1 cellular context compared by ENCODE assay signal in the genomic region with DNA sequence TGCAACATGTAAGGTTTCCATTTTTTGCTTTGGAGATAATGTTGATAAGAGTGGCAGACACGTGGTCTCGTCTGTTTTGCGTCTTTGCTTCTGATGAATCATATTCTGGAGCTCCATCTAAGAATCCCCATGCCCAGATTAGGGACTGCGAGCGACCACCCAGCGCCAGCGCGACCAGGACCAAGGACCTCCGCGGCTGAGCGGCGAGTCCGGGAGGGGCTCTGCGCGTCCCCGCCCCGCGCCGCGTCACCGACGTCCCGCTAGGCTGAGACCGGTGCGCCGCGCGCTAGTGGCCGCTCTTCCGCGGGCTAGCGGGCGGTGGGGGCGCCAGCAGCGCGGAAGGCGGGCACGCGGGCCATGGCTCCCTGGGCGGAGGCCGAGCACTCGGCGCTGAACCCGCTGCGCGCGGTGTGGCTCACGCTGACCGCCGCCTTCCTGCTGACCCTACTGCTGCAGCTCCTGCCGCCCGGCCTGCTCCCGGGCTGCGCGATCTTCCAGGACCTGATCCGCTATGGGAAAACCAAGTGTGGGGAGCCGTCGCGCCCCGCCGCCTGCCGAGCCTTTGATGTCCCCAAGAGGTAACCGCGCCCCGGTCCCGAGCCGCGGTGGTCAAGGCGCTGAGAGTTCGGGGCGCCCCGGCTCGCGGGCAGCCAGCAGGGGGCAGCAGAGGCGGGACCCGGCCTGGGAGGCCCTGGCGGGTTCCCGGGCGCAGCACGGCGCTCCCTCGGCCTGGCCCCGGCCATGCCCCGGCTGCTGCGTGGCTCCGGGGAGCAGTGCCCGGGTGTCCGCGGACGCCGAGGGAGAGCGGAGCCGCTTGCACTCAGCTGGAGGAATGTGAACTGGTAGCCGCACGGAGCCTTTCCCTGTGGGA.
TF ChIP-seq lines count a peak whose summit lies in the region.

Gene SRD5A3, plus strand, starts transcription at position 263 of the 871 bp plus-strand sequence. Its CDS starts 95 bp downstream, at position 358.

TF ChIP-seq in K562, 482 proteins besides CTCF, POLR2A, EP300 and RAD21 (continues in another document):
- TF ChIP-seq, protein P1, sequence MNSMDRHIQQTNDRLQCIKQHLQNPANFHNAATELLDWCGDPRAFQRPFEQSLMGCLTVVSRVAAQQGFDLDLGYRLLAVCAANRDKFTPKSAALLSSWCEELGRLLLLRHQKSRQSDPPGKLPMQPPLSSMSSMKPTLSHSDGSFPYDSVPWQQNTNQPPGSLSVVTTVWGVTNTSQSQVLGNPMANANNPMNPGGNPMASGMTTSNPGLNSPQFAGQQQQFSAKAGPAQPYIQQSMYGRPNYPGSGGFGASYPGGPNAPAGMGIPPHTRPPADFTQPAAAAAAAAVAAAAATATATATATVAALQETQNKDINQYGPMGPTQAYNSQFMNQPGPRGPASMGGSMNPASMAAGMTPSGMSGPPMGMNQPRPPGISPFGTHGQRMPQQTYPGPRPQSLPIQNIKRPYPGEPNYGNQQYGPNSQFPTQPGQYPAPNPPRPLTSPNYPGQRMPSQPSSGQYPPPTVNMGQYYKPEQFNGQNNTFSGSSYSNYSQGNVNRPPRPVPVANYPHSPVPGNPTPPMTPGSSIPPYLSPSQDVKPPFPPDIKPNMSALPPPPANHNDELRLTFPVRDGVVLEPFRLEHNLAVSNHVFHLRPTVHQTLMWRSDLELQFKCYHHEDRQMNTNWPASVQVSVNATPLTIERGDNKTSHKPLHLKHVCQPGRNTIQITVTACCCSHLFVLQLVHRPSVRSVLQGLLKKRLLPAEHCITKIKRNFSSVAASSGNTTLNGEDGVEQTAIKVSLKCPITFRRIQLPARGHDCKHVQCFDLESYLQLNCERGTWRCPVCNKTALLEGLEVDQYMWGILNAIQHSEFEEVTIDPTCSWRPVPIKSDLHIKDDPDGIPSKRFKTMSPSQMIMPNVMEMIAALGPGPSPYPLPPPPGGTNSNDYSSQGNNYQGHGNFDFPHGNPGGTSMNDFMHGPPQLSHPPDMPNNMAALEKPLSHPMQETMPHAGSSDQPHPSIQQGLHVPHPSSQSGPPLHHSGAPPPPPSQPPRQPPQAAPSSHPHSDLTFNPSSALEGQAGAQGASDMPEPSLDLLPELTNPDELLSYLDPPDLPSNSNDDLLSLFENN (IDR thresholded peaks at IDR 0.05; ENCODE audit: low read depth in 2 of 2, low read length in 2 of 2), result 0 out of 4 replicates have a peak, but pooled peaks of 1 of the 2 experiments have one; percentile 4
- TF ChIP-seq KLF13 (tag; IDR thresholded peaks at IDR 0.05; ENCODE audit: borderline replicate concordance, low read depth) (0 out of 2 replicates have a peak, but pooled peaks have one; percentile 45), SMAD4 (CRISPR knock-in tag; conservative IDR thresholded peaks at IDR 0.05) (peak; percentile 90), PHF21A (IDR thresholded peaks at IDR 0.05; ENCODE audit: borderline replicate concordance, low read depth) (0 out of 2 replicates have a peak, but pooled peaks have one; percentile 8), PRMT5 (CRISPR knock-in tag; IDR thresholded peaks at IDR 0.05) (no peak), CSDE1 (IDR thresholded peaks at IDR 0.05) (peak in 1 of 2 experiments; percentile 48; a peak in 1 of 4 replicates), MBD2 (IDR thresholded peaks at IDR 0.05; ENCODE audit: borderline replicate concordance, low read depth) (peak; percentile 45; the same call in 1 of the 2 replicates), KAT8 (IDR thresholded peaks at IDR 0.05; ENCODE audit: low read depth) (no peak), L3MBTL2 (IDR thresholded peaks at IDR 0.05) (peak; percentile 99), DDX20 (tag; IDR thresholded peaks at IDR 0.05; ENCODE audit: low read depth) (no peak), AFF1 (IDR thresholded peaks at IDR 0.05; ENCODE audit: low read depth in 1 of 2, partially characterized antibody in 2 of 2) (peak in 1 of 2 experiments; percentile 0), HNRNPUL1 (IDR thresholded peaks at IDR 0.05; ENCODE audit: low read length) (no peak), ZNF592 (IDR thresholded peaks at IDR 0.05) (peak; percentile 94), ZFP91 (CRISPR knock-in tag; IDR thresholded peaks at IDR 0.05) (no peak; the same call in 1 of the 2 replicates), ZSCAN29 (IDR thresholded peaks at IDR 0.05) (0 out of 2 replicates have a peak, but pooled peaks have one; percentile 17), SREBF2 (CRISPR knock-in tag; IDR thresholded peaks at IDR 0.05) (no peak), XRCC5 (IDR thresholded peaks at IDR 0.05; ENCODE audit: low read depth, low read length) (peak; percentile 82), MXD1 (CRISPR knock-in tag; IDR thresholded peaks at IDR 0.05; ENCODE audit: borderline replicate concordance, poor library complexity, severe bottlenecking) (no peak), POLR2H (tag; IDR thresholded peaks at IDR 0.05; ENCODE audit: low read depth) (peak; percentile 65; the same call in 1 of the 2 replicates), NCOR1 (IDR thresholded peaks at IDR 0.05) (peak; percentile 30; the same call in 1 of the 2 replicates), FOXK1 (CRISPR knock-in tag; IDR thresholded peaks at IDR 0.05; ENCODE audit: borderline replicate concordance) (no peak), HMBOX1 (IDR thresholded peaks at IDR 0.05) (no peak), KLF10 (CRISPR knock-in tag; IDR thresholded peaks at IDR 0.05) (no peak), NR3C1 (CRISPR knock-in tag; IDR thresholded peaks at IDR 0.05) (peak; percentile 91; the same call in 1 of the 2 replicates), CHD1 (IDR thresholded peaks at IDR 0.05; ENCODE audit: low read length) (peak; percentile 93), KLF16 (IDR thresholded peaks at IDR 0.05) (no peak), TCF7L2 (IDR thresholded peaks at IDR 0.05; ENCODE audit: low read depth, low read length) (peak; percentile 57; the same call in 1 of the 2 replicates), KDM5B (IDR thresholded peaks at IDR 0.05; ENCODE audit: insufficient replicate concordance, low read depth, low read length) (peak; percentile 87)
- TF ChIP-seq, protein P2, sequence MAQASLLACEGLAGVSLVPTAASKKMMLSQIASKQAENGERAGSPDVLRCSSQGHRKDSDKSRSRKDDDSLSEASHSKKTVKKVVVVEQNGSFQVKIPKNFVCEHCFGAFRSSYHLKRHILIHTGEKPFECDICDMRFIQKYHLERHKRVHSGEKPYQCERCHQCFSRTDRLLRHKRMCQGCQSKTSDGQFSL (CRISPR knock-in tag; IDR thresholded peaks at IDR 0.05), result peak; percentile 87
- TF ChIP-seq, protein P2 (tag; IDR thresholded peaks at IDR 0.05), result no peak
- TF ChIP-seq, protein P3, sequence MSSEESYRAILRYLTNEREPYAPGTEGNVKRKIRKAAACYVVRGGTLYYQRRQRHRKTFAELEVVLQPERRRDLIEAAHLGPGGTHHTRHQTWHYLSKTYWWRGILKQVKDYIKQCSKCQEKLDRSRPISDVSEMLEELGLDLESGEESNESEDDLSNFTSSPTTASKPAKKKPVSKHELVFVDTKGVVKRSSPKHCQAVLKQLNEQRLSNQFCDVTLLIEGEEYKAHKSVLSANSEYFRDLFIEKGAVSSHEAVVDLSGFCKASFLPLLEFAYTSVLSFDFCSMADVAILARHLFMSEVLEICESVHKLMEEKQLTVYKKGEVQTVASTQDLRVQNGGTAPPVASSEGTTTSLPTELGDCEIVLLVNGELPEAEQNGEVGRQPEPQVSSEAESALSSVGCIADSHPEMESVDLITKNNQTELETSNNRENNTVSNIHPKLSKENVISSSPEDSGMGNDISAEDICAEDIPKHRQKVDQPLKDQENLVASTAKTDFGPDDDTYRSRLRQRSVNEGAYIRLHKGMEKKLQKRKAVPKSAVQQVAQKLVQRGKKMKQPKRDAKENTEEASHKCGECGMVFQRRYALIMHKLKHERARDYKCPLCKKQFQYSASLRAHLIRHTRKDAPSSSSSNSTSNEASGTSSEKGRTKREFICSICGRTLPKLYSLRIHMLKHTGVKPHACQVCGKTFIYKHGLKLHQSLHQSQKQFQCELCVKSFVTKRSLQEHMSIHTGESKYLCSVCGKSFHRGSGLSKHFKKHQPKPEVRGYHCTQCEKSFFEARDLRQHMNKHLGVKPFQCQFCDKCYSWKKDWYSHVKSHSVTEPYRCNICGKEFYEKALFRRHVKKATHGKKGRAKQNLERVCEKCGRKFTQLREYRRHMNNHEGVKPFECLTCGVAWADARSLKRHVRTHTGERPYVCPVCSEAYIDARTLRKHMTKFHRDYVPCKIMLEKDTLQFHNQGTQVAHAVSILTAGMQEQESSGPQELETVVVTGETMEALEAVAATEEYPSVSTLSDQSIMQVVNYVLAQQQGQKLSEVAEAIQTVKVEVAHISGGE (CRISPR knock-in tag; IDR thresholded peaks at IDR 0.05), result peak in 1 of 3 experiments; percentile 73; a peak in 1 of 6 replicates
- TF ChIP-seq, protein P4, sequence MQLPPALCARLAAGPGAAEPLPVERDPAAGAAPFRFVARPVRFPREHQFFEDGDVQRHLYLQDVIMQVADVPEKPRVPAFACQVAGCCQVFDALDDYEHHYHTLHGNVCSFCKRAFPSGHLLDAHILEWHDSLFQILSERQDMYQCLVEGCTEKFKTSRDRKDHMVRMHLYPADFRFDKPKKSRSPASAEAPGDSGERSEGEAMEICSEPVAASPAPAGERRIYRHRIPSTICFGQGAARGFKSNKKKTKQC (CRISPR knock-in tag; IDR thresholded peaks at IDR 0.05), result peak; percentile 68
